ENCODE assay signal across 9 cellular contexts in the genomic region with DNA sequence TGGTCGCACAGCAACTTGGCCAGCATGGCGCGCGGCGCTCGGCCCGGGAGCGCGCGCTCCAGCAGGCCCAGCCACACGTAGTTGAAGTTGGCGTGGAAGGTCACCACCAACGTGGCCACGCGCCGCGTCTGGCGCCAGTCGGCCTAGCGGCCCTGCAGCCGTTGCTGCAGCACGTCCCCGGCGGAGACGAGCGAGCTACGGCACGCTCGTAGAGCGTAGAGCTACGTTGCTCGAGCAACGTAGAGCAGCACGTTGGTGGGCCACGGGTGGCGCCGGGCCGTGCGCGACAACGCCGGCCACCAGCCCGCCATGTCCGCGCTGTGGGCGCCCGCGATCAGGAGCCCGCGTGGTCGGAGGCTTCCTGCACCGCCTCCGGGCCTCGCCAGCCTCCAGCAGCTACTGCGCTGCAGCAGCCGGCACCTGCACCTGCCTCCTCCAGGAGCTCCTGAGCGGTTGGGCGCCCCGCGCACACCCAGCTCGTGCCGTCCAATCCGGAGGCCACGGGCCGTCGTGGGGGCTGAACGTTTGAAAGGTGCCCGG. TPM values are rescaled to one million over a fixed set of nuclear protein-coding genes. Genes with fewer than 3 reads are reported as not detected.
DNase-seq lines count a peak whose midpoint lies in the region; ATAC-seq and TF ChIP-seq lines count a peak whose summit lies in the region.
"Had no signal": no experiment of that assay in that cellular context is flagged by ENCODE, and none has a peak within 500 bp of the region (broad histone marks: within the 10 kb centered on the region; RNA-seq: fewer than 3 reads in every experiment).

No MANE protein-coding gene starts in this region.

- H2BK120ac ChIP-seq in mesendoderm (ENCODE audit: low read depth, low read length): no peak overlapping the region

- H3K4me2 ChIP-seq in OCI-LY1 (ENCODE audit: low read length) (peak overlapping the region; percentile 34; the same call in 1 of the 2 replicates), neural progenitor cell (no peak overlapping the region), mesendoderm (ENCODE audit: low read length) (no peak overlapping the region), smooth muscle cell (no peak overlapping the region)

- no peaks in the 10 kb centered on the region for H3K9me3 ChIP-seq in OCI-LY1 (ENCODE audit: low read length)
- no peaks in the 10 kb centered on the region for H3K9me3 ChIP-seq in neural progenitor cell (ENCODE audit: low read depth)
- H3K9me3 ChIP-seq in smooth muscle cell (replicated peaks; ENCODE audit: low read depth): no peaks in the 10 kb centered on the region

- H4K5ac ChIP-seq in mesendoderm (ENCODE audit: low read length): no peak overlapping the region

- H4K8ac ChIP-seq in mesendoderm (ENCODE audit: low read depth, low read length): no peak overlapping the region

- H3K36me3 Mint-ChIP-seq in activated T-helper 2 cell treated with anti-CD3 and anti-CD28 coated beads, Interferon-gamma antibody, Interleukin-2, Interleukin-4, amounts not matched to agents 10 μg/mL and 5 μg/mL and 100 μg/mL, durations not matched to agents 14 hours and 24 hours and 36 hours (ENCODE audit: low read depth): peaks cover 6% of the 10 kb centered on the region
- no peaks in the 10 kb centered on the region for H3K36me3 Mint-ChIP-seq in neural progenitor cell

- H3K4ac ChIP-seq in mesendoderm (ENCODE audit: low read depth, low read length): no peak overlapping the region

- DNase-seq in H7 (peak; percentile 32), Right ventricle myocardium superior (peak; percentile 59), neural progenitor cell (ENCODE audit: low spot score) (no peak), mesendoderm (no peak), smooth muscle cell (lab: John Stamatoyannopoulos, UW; ENCODE audit: unreplicated experiment) (no peak)
- peak; percentile 50 for DNase-seq in activated T-helper 2 cell treated with anti-CD3 and anti-CD28 coated beads, Interferon-gamma antibody, Interleukin-2, Interleukin-4, amounts not matched to agents 10 μg/mL and 5 μg/mL and 100 μg/mL, durations not matched to agents 14 hours and 24 hours and 36 hours (ENCODE audit: low spot score)
- peak; percentile 34 to 58 for DNase-seq in stimulated activated CD4-positive, alpha-beta T cell treated with anti-CD3 and anti-CD28 coated beads, Interleukin-15, amount 100 ng/mL, for 1 hour (ENCODE audit: low read depth in 1 of 2, low spot score in 1 of 2)

- no peaks in the 10 kb centered on the region for H3K9me2 ChIP-seq in OCI-LY1 (ENCODE audit: low read depth, low read length)

- H3K56ac ChIP-seq in mesendoderm (ENCODE audit: low read length): no peak overlapping the region

- no peaks in the 10 kb centered on the region for H3K27me3 ChIP-seq in H7 (ENCODE audit: control insufficient read depth, insufficient read depth, low read length)
- no peaks in the 10 kb centered on the region for H3K27me3 ChIP-seq in OCI-LY1 (ENCODE audit: insufficient read depth, low read length)
- H3K27me3 ChIP-seq in neural progenitor cell: no peaks in the 10 kb centered on the region
- no peaks in the 10 kb centered on the region for H3K27me3 ChIP-seq in mesendoderm (ENCODE audit: insufficient read depth, low read length, poor library complexity)
- no peaks in the 10 kb centered on the region for H3K27me3 ChIP-seq in smooth muscle cell (ENCODE audit: low read depth)

- H3K4me1 ChIP-seq in OCI-LY1 (ENCODE audit: insufficient read depth, low read length, severe bottlenecking) (no peaks in the 10 kb centered on the region), neural progenitor cell (peaks cover 4% of the 10 kb centered on the region), mesendoderm (ENCODE audit: control insufficient read depth, low read depth, low read length) (no peaks in the 10 kb centered on the region), smooth muscle cell (ENCODE audit: low read depth) (no peaks in the 10 kb centered on the region)

- WGBS in mesendoderm (ENCODE audit: extremely low coverage, insufficient coverage, low lambda C conversion rate): no CpG with 5 or more reads among the region's 68 CpGs
- 98% methylated on average over 56 of the region's 68 CpGs for WGBS in smooth muscle cell (ENCODE audit: low lambda C conversion rate)

- no peaks in the 10 kb centered on the region for H4K20me1 ChIP-seq in OCI-LY1 (ENCODE audit: insufficient read depth, low read length)
- no peaks in the 10 kb centered on the region for H4K20me1 ChIP-seq in neural progenitor cell (ENCODE audit: low read depth)
- H4K20me1 ChIP-seq in smooth muscle cell (ENCODE audit: low read depth): no peaks in the 10 kb centered on the region

- H2AK5ac ChIP-seq in mesendoderm (ENCODE audit: low read length): no peak overlapping the region

- H3K23ac ChIP-seq in mesendoderm (ENCODE audit: low read length): no peak overlapping the region

- H3K79me2 ChIP-seq in OCI-LY1 (ENCODE audit: insufficient read depth, low read length) (no peaks in the 10 kb centered on the region), neural progenitor cell (ENCODE audit: low read depth) (no peaks in the 10 kb centered on the region), mesendoderm (ENCODE audit: control insufficient read depth, insufficient read depth, low read length) (no peaks in the 10 kb centered on the region), smooth muscle cell (ENCODE audit: low read depth) (no peaks in the 10 kb centered on the region)

- no peak overlapping the region for H3K18ac ChIP-seq in mesendoderm (ENCODE audit: low read length)

- TF ChIP-seq CTCF in OCI-LY1 (IDR thresholded peaks at IDR 0.05; ENCODE audit: low read length) (no peak), neural progenitor cell (IDR thresholded peaks at IDR 0.05) (no peak), smooth muscle cell (IDR thresholded peaks at IDR 0.05; ENCODE audit: borderline replicate concordance, insufficient read depth, poor library complexity, severe bottlenecking) (no peak)

- no peaks in the 10 kb centered on the region for H3K79me1 ChIP-seq in mesendoderm (ENCODE audit: low read length)

- peak overlapping the region; percentile 62 for H3K27ac Mint-ChIP-seq in activated T-helper 2 cell treated with anti-CD3 and anti-CD28 coated beads, Interferon-gamma antibody, Interleukin-2, Interleukin-4, amounts not matched to agents 10 μg/mL and 5 μg/mL and 100 μg/mL, durations not matched to agents 14 hours and 24 hours and 36 hours
- no peak overlapping the region for H3K27ac Mint-ChIP-seq in neural progenitor cell

- H3K27ac ChIP-seq in OCI-LY1 (ENCODE audit: low read depth, low read length, poor library complexity, severe bottlenecking) (no peak overlapping the region), neural progenitor cell (no peak overlapping the region), mesendoderm (ENCODE audit: low read depth, low read length) (no peak overlapping the region), smooth muscle cell (ENCODE audit: low read depth) (no peak overlapping the region)
- H3K27ac ChIP-seq: SK-N-MC had no signal

- peak overlapping the region; percentile 83 for H3K4me3 Mint-ChIP-seq in activated T-helper 2 cell treated with anti-CD3 and anti-CD28 coated beads, Interferon-gamma antibody, Interleukin-2, Interleukin-4, amounts not matched to agents 10 μg/mL and 5 μg/mL and 100 μg/mL, durations not matched to agents 14 hours and 24 hours and 36 hours (ENCODE audit: low read depth)
- H3K4me3 Mint-ChIP-seq in neural progenitor cell: no peak overlapping the region

- no peaks in the 10 kb centered on the region for H3K36me3 ChIP-seq in H7 (replicated peaks; ENCODE audit: control insufficient read depth, insufficient read depth, low read length)
- H3K36me3 ChIP-seq in OCI-LY1 (ENCODE audit: insufficient read depth, low read length): no peaks in the 10 kb centered on the region
- H3K36me3 ChIP-seq in neural progenitor cell: no peaks in the 10 kb centered on the region
- H3K36me3 ChIP-seq in mesendoderm (ENCODE audit: control insufficient read depth, insufficient read depth, low read length): no peaks in the 10 kb centered on the region
- no peaks in the 10 kb centered on the region for H3K36me3 ChIP-seq in smooth muscle cell (ENCODE audit: low read depth)

- ATAC-seq in Right ventricle myocardium superior (ENCODE audit: poor library complexity): peak; percentile 89

- intact Hi-C loops in activated T-helper 2 cell treated with anti-CD3 and anti-CD28 coated beads, Interferon-gamma antibody, Interleukin-2, Interleukin-4, amounts not matched to agents 10 μg/mL and 5 μg/mL and 100 μg/mL, durations not matched to agents 14 hours and 24 hours and 36 hours (cut with micrococcal nuclease): no loop called here
- intact Hi-C loops in Right ventricle myocardium superior (cut with DNase I): no loop called here

- no peaks in the 10 kb centered on the region for H3F3A ChIP-seq in OCI-LY1 (ENCODE audit: insufficient read depth, low read length)
- H3F3A ChIP-seq in neural progenitor cell (ENCODE audit: low read depth): peaks cover 4% of the 10 kb centered on the region
- no peaks in the 10 kb centered on the region for H3F3A ChIP-seq in smooth muscle cell (ENCODE audit: low read depth)

- H3K4me3 ChIP-seq in H7 (ENCODE audit: insufficient read depth, low read depth, low read length) (no peak overlapping the region), OCI-LY1 (ENCODE audit: low read depth, low read length, poor library complexity, severe bottlenecking) (peak overlapping the region; percentile 37), neural progenitor cell (no peak overlapping the region), mesendoderm (ENCODE audit: low read length) (no peak overlapping the region), smooth muscle cell (no peak overlapping the region)
- H3K4me3 ChIP-seq: SK-N-MC had no signal

- H2BK15ac ChIP-seq in mesendoderm (replicated peaks; ENCODE audit: low read depth): no peak overlapping the region

- peaks cover 14% of the 10 kb centered on the region for H3K27me3 Mint-ChIP-seq in activated T-helper 2 cell treated with anti-CD3 and anti-CD28 coated beads, Interferon-gamma antibody, Interleukin-2, Interleukin-4, amounts not matched to agents 10 μg/mL and 5 μg/mL and 100 μg/mL, durations not matched to agents 14 hours and 24 hours and 36 hours (ENCODE audit: low read depth)
- peaks cover 2% of the 10 kb centered on the region for H3K27me3 Mint-ChIP-seq in neural progenitor cell (ENCODE audit: insufficient read depth, low read depth)

- H2AFZ ChIP-seq in OCI-LY1 (ENCODE audit: low read length): no peak overlapping the region
- no peak overlapping the region for H2AFZ ChIP-seq in neural progenitor cell (replicated peaks)
- H2AFZ ChIP-seq in smooth muscle cell (ENCODE audit: low read depth): no peak overlapping the region

- peaks cover 11% of the 10 kb centered on the region for H3K4me1 Mint-ChIP-seq in activated T-helper 2 cell treated with anti-CD3 and anti-CD28 coated beads, Interferon-gamma antibody, Interleukin-2, Interleukin-4, amounts not matched to agents 10 μg/mL and 5 μg/mL and 100 μg/mL, durations not matched to agents 14 hours and 24 hours and 36 hours (ENCODE audit: low read depth)
- peaks cover 15% of the 10 kb centered on the region for H3K4me1 Mint-ChIP-seq in neural progenitor cell

- H3K9me3 Mint-ChIP-seq in activated T-helper 2 cell treated with anti-CD3 and anti-CD28 coated beads, Interferon-gamma antibody, Interleukin-2, Interleukin-4, amounts not matched to agents 10 μg/mL and 5 μg/mL and 100 μg/mL, durations not matched to agents 14 hours and 24 hours and 36 hours: no peaks in the 10 kb centered on the region
- no peaks in the 10 kb centered on the region for H3K9me3 Mint-ChIP-seq in neural progenitor cell

- no peak overlapping the region for H3K9ac ChIP-seq in OCI-LY1 (ENCODE audit: low read length)
- H3K9ac ChIP-seq in neural progenitor cell: no peak overlapping the region
- no peak overlapping the region for H3K9ac ChIP-seq in mesendoderm (ENCODE audit: low read length)
- H3K9ac ChIP-seq in smooth muscle cell (ENCODE audit: low read depth): no peak overlapping the region

- H2BK5ac ChIP-seq in mesendoderm (ENCODE audit: low read length): no peak overlapping the region

RNA-seq across cellular contexts. Expression of a gene that starts 13.4 kb away (rescaled TPM):
- 27.0 and 28.7 TPM in 2 replicates for total RNA-seq in H7 (2014; rRNA removed; shearing (Covaris generic))
- 9.8 and 9.9 TPM in 2 replicates for total RNA-seq in activated T-helper 2 cell treated with anti-CD3 and anti-CD28 coated beads, Interferon-gamma antibody, Interleukin-2, Interleukin-4, amounts not matched to agents 10 μg/mL and 5 μg/mL and 100 μg/mL, durations not matched to agents 14 hours and 24 hours and 36 hours
- total RNA-seq in Right ventricle myocardium superior: 13.1 TPM
- 2.3 and 4.2 TPM in 2 replicates for total RNA-seq in neural progenitor cell (ENCODE audit: low replicate concordance)
- 2.1 TPM for polyA plus RNA-seq in mesendoderm (2013, experiment 1 of 2)
- 2.5 TPM for polyA plus RNA-seq in mesendoderm (2013, experiment 2 of 2)
- total RNA-seq in smooth muscle cell: 0.09 TPM in 1 of 2 replicates, not detected in the other
- 0.72 and 1.3 TPM in 2 replicates for polyA plus RNA-seq in smooth muscle cell

RNA-seq across cellular contexts. Expression of a gene that starts 14.6 kb away (rescaled TPM):
- total RNA-seq in H7 (2014; rRNA removed; shearing (Covaris generic)): 0.31 TPM in 1 of 2 replicates, not detected in the other
- total RNA-seq in activated T-helper 2 cell treated with anti-CD3 and anti-CD28 coated beads, Interferon-gamma antibody, Interleukin-2, Interleukin-4, amounts not matched to agents 10 μg/mL and 5 μg/mL and 100 μg/mL, durations not matched to agents 14 hours and 24 hours and 36 hours: 1.5 and 2.1 TPM in 2 replicates
- not detected for total RNA-seq in Right ventricle myocardium superior
- not detected in 2 replicates for total RNA-seq in neural progenitor cell (ENCODE audit: low replicate concordance)
- polyA plus RNA-seq in mesendoderm (2013, experiment 1 of 2): 0.01 TPM
- not detected for polyA plus RNA-seq in mesendoderm (2013, experiment 2 of 2)
- not detected in 2 replicates for total RNA-seq in smooth muscle cell
- 0.58 TPM in 1 of 2 replicates, not detected in the other for polyA plus RNA-seq in smooth muscle cell

RNA-seq across cellular contexts. Expression of a gene that starts 26.4 kb away (rescaled TPM):
- total RNA-seq in H7 (2014; rRNA removed; shearing (Covaris generic)): 1.7 and 2.0 TPM in 2 replicates
- 0.32 and 0.39 TPM in 2 replicates for total RNA-seq in activated T-helper 2 cell treated with anti-CD3 and anti-CD28 coated beads, Interferon-gamma antibody, Interleukin-2, Interleukin-4, amounts not matched to agents 10 μg/mL and 5 μg/mL and 100 μg/mL, durations not matched to agents 14 hours and 24 hours and 36 hours
- 1.0 TPM for total RNA-seq in Right ventricle myocardium superior
- 0.12 TPM in 1 of 2 replicates, not detected in the other for total RNA-seq in neural progenitor cell (ENCODE audit: low replicate concordance)
- polyA plus RNA-seq in mesendoderm (2013, experiment 1 of 2): 0.81 TPM
- 0.55 TPM for polyA plus RNA-seq in mesendoderm (2013, experiment 2 of 2)
- total RNA-seq in smooth muscle cell: not detected in 2 replicates
- not detected in 2 replicates for polyA plus RNA-seq in smooth muscle cell

Comparison
In these comparisons a context has a peak if more than half of its experiments do, and no peak if none do; other contexts are left out.
1. DNase-seq: peak in H7 (single experiment), activated T-helper 2 cell treated with anti-CD3 and anti-CD28 coated beads, Interferon-gamma antibody, Interleukin-2, Interleukin-4, amounts not matched to agents 10 μg/mL and 5 μg/mL and 100 μg/mL, durations not matched to agents 14 hours and 24 hours and 36 hours (single experiment), Right ventricle myocardium superior (single experiment) and stimulated activated CD4-positive, alpha-beta T cell treated with anti-CD3 and anti-CD28 coated beads, Interleukin-15, amount 100 ng/mL, for 1 hour (2 of 2); none in neural progenitor cell (single experiment), mesendoderm (single experiment) and smooth muscle cell (single experiment).